In the genomic region with DNA sequence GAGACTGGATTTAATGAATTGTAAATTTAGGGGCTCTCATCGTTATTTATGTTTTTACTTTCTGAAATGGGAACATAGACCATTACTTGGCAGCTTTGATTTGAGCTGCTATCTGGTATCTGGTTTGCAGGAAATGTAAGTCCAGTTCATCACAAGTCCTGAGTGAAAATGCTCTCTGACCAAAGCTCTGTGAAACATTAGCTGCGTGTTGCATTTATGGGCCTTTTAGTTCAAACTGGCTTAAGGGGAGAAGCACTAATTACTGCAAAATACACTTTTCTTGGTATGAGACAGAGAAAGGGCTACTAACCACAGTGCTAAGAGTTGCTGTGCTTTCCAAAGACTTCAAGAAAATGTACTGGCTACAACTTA, we compare ENCODE assay signal across 8 cellular contexts. TPM values are rescaled to one million over a fixed set of nuclear protein-coding genes. Genes with fewer than 3 reads are reported as not detected.
A peak's percentile ranks its signal among the peaks of the same experiment; 100 is the strongest.
DNase-seq lines count a peak whose midpoint lies in the region; ATAC-seq and TF ChIP-seq lines count a peak whose summit lies in the region.

No MANE protein-coding gene starts in this region.

- H3K27ac ChIP-seq in angular gyrus (ENCODE audit: low read depth, low read length) (peak overlapping the region; percentile 17), gastrocnemius medialis (peak overlapping the region in 2 of 4 donors; percentile 2 to 24), RWPE1 (no peak overlapping the region)

- no peaks in the 10 kb centered on the region for H3K36me3 ChIP-seq in gastrocnemius medialis

- CTCF ChIA-PET in RWPE1 (lab: Yijun Ruan, JAX): interaction anchor here (0.9 kb wide), 1 partner anchor 17 kb away, joined by 3 read pairs; no protein-coding TSS in a partner anchor

- DNase-seq in iris pigment epithelial cell (ENCODE audit: low read depth) (peak; percentile 22), gastrocnemius medialis (no peak), activated gamma-delta T cell treated with Interleukin-2 at 50 U/mL for 16 hours (no peak), RWPE1 (ENCODE audit: low spot score) (no peak), SKM-1 treated with dmso at 0.1 percent for 144 hours (lab: John Stamatoyannopoulos, UW; ENCODE audit: unreplicated experiment) (no peak)

- intact Hi-C loops in gastrocnemius medialis (cut with DNase I; ENCODE audit: low total_unique reads): loop anchor here (10.0 kb wide), 1 partner anchor 335 kb away; no protein-coding TSS in a partner anchor

- no peak for TF ChIP-seq POLR2A in gastrocnemius medialis (IDR thresholded peaks at IDR 0.05)

- no peaks in the 10 kb centered on the region for H3K9me3 ChIP-seq in gastrocnemius medialis

- in situ Hi-C loops in gastrocnemius medialis (cut with MboI; ENCODE audit: low sequenced_read_pairs in 4 of 4): loop anchor here in 3 of 4 donors (10.0 to 25.0 kb wide), 2 partner anchors 458 to 535 kb away; a partner anchor contains a TSS

- peak overlapping the region; percentile 50 to 67 (median 62) for H3K4me3 ChIP-seq in gastrocnemius medialis

- no peaks in the 10 kb centered on the region for H3K27me3 ChIP-seq in gastrocnemius medialis

- TF ChIP-seq CTCF in gastrocnemius medialis (IDR thresholded peaks at IDR 0.05 in 4 of 5, conservative IDR thresholded peaks at IDR 0.05 in 1 of 5) (no peak), RWPE1 (conservative IDR thresholded peaks at IDR 0.05; ENCODE audit: low read depth) (no peak)

- H3K4me1 ChIP-seq in gastrocnemius medialis: peaks cover 21 to 29% of the 10 kb centered on the region in 2 donors

- POLR2A ChIA-PET in RWPE1 (lab: Yijun Ruan, JAX; ENCODE audit: low non-redundant PET): no interaction called here

- ATAC-seq in GM18907 (IDR thresholded peaks at IDR 0.05; ENCODE audit: unreplicated experiment): peak; percentile 40
- ATAC-seq in gastrocnemius medialis: no peak
- ATAC-seq in GM21737 (IDR thresholded peaks at IDR 0.05; ENCODE audit: unreplicated experiment): no peak

RNA-seq across cellular contexts. Expression of a gene that starts 0.5 kb away (rescaled TPM):
- total RNA-seq in gastrocnemius medialis: 1 to 10 TPM; 1.1 to 4.0 (median 2.9) TPM

RNA-seq across cellular contexts. Expression of a gene that starts 42.3 kb away (rescaled TPM):
- total RNA-seq in gastrocnemius medialis: 10 to 100 TPM in 1 of 4 donors, under 1 TPM in 3; 0.29 to 11.6 (median 0.72) TPM
